Comparison of ENCODE assay signal across 10 cellular contexts in the genomic region with DNA sequence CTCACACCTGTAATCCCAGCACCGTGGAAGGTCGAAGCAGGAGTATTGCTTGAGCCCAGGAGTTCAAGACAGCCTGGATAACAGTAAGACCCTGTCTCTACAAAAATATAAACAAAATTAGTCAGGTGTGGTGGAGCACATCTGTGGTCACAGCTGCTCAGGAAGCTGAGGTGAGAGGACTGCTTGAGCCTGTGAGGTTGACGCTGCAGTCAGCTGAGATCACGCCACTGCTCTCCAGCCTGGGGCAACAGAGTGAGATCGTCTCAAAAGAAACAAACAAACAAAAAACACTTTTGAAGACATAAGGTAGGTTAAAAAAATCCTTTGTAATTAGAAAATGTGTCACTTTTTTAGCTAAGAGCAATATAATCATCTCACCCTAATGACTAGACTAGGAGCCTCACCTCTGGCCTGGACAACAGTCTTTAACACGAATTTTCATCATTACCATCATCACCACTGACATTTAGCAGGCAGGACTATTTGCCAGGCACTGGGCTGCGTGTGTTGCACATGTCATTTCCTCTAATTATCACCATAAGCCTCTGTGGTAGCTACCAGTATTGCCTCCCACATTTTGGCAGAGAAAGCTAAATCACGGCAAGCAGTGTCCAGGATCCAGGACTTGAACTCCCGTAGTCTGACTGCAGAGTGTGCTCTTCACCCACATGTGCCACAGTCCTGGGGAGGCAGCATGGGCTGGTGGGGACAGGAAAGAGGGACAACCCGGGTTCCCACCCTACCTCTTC. TPM values are rescaled to one million over a fixed set of nuclear protein-coding genes. Genes with fewer than 3 reads are reported as not detected.
DNase-seq lines count a peak whose midpoint lies in the region; ATAC-seq and TF ChIP-seq lines count a peak whose summit lies in the region.
"Had no signal": no experiment of that assay in that cellular context is flagged by ENCODE, and none has a peak within 500 bp of the region (broad histone marks: within the 10 kb centered on the region; RNA-seq: fewer than 3 reads in every experiment).

No MANE protein-coding gene starts in this region.

- H3K4me3 Mint-ChIP-seq in immature natural killer cell = peak overlapping the region; percentile 8 to 53 (median 26)

- H3K27ac Mint-ChIP-seq in immature natural killer cell = peak overlapping the region; percentile 88 to 96 (median 94)

- peak; percentile 21; the same call in 1 of the 3 replicates for TF ChIP-seq CTCF in GM12872 (IDR thresholded peaks at IDR 0.05; ENCODE audit: insufficient read depth, low read depth, low read length)

- H3K4me1 Mint-ChIP-seq in immature natural killer cell = peaks cover 30 to 32% of the 10 kb centered on the region in 2 donors

- peaks cover 12 to 29% (median 13%) of the 10 kb centered on the region in 3 donors for H3K36me3 Mint-ChIP-seq in immature natural killer cell

- H3K9me3 Mint-ChIP-seq in immature natural killer cell = no peaks in the 10 kb centered on the region

- DNase-seq in immature natural killer cell (peak; percentile 59 to 70 (median 70)), GF-D8 (lab: John Stamatoyannopoulos, UW) (no peak), RKO (ENCODE audit: low spot score) (no peak), NCI-H2081 treated with DMSO at 0.1 percent for 48 hours (lab: John Stamatoyannopoulos, UW) (no peak)
- DNase-seq in stimulated activated CD4-positive, alpha-beta T cell treated with anti-CD3 and anti-CD28 coated beads, Interleukin-1b, Interleukin-23, amount 100 ng/mL, for 48 hours = no peak
- DNase-seq: GM23248, ovary had no signal

- ATAC-seq in GM19455 (IDR thresholded peaks at IDR 0.05; ENCODE audit: unreplicated experiment) (peak; percentile 93), HG03175 (IDR thresholded peaks at IDR 0.05; ENCODE audit: unreplicated experiment) (peak; percentile 97)

- peaks cover 0 to 2% (median 0%) of the 10 kb centered on the region in 3 donors for H3K27me3 Mint-ChIP-seq in immature natural killer cell (ENCODE audit: low read depth in 3 of 3)

RNA-seq across cellular contexts. Expression of gene SYCP3, which starts 4.6 kb away (rescaled TPM):
- polyA plus RNA-seq in immature natural killer cell = under 1 TPM in 1 of 3 donors, not detected in 2; 0.18 TPM

RNA-seq across cellular contexts. Expression of gene CHPT1, which starts 46.5 kb away (rescaled TPM):
- polyA plus RNA-seq in immature natural killer cell = 10 to 100 TPM; 13.1 to 28.5 (median 17.2) TPM

Comparison
In these comparisons a context has a peak if more than half of its experiments do, and no peak if none do; other contexts are left out.
1. DNase-seq: peak in immature natural killer cell (3 of 3); none in GF-D8 (single experiment), RKO (single experiment), stimulated activated CD4-positive, alpha-beta T cell treated with anti-CD3 and anti-CD28 coated beads, Interleukin-1b, Interleukin-23, amount 100 ng/mL, for 48 hours (single experiment) and NCI-H2081 treated with DMSO at 0.1 percent for 48 hours (single experiment).